Comparison of ENCODE assay signal across 2 cellular contexts in the genomic region with DNA sequence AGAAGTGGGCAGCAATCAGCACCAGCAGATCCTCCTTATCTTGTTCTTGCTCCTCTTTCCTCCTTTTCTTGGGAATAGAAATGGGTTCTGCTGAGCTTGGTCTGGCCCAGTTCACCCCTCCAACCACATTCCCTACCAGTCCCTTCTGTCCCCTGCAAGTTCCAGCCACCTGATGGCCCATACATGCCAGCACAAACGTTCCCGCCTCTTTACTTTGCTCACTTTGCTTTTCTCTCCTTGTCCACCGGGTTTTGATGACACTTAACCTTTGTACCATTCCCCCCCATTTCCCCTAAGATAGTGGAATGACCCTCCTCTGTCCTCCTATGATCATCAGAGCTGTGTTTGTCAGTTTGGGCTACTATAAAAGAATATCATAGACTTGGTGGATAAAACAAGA.
A peak's percentile ranks its signal among the peaks of the same experiment; 100 is the strongest.
TF ChIP-seq lines count a peak whose summit lies in the region.

No MANE protein-coding gene starts in this region.

TF ChIP-seq in HEK293, 187 proteins besides CTCF, POLR2A, EP300 and RAD21:
- TF ChIP-seq ZIC2 (tag by site-specific recombination; IDR thresholded peaks at IDR 0.05) (no peak), ZNF600 (tag by site-specific recombination; IDR thresholded peaks at IDR 0.05) (0 out of 2 replicates have a peak, but pooled peaks have one; percentile 26), ZNF266 (tag by site-specific recombination; IDR thresholded peaks at IDR 0.05; ENCODE audit: low read depth) (0 out of 2 replicates have a peak, but pooled peaks have one; percentile 29)
- TF ChIP-seq, protein P1, sequence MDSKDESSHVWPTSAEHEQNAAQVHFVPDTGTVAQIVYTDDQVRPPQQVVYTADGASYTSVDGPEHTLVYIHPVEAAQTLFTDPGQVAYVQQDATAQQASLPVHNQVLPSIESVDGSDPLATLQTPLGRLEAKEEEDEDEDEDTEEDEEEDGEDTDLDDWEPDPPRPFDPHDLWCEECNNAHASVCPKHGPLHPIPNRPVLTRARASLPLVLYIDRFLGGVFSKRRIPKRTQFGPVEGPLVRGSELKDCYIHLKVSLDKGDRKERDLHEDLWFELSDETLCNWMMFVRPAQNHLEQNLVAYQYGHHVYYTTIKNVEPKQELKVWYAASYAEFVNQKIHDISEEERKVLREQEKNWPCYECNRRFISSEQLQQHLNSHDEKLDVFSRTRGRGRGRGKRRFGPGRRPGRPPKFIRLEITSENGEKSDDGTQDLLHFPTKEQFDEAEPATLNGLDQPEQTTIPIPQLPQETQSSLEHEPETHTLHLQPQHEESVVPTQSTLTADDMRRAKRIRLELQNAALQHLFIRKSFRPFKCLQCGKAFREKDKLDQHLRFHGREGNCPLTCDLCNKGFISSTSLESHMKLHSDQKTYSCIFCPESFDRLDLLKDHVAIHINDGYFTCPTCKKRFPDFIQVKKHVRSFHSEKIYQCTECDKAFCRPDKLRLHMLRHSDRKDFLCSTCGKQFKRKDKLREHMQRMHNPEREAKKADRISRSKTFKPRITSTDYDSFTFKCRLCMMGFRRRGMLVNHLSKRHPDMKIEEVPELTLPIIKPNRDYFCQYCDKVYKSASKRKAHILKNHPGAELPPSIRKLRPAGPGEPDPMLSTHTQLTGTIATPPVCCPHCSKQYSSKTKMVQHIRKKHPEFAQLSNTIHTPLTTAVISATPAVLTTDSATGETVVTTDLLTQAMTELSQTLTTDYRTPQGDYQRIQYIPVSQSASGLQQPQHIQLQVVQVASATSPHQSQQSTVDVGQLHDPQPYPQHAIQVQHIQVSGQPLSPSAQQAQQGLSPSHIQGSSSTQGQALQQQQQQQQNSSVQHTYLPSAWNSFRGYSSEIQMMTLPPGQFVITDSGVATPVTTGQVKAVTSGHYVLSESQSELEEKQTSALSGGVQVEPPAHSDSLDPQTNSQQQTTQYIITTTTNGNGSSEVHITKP (tag by site-specific recombination; IDR thresholded peaks at IDR 0.05), result peak; percentile 85

TF ChIP-seq in H1, 55 proteins besides CTCF, POLR2A, EP300 and RAD21:
- TF ChIP-seq CHD7 (IDR thresholded peaks at IDR 0.05; ENCODE audit: insufficient replicate concordance, low read length) (no peak), ASH2L (IDR thresholded peaks at IDR 0.05; ENCODE audit: low read length) (no peak)
- TF ChIP-seq, protein P2, sequence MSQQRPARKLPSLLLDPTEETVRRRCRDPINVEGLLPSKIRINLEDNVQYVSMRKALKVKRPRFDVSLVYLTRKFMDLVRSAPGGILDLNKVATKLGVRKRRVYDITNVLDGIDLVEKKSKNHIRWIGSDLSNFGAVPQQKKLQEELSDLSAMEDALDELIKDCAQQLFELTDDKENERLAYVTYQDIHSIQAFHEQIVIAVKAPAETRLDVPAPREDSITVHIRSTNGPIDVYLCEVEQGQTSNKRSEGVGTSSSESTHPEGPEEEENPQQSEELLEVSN (IDR thresholded peaks at IDR 0.05), result peak; percentile 75; the same call in 1 of the 2 replicates
